Comparison of ENCODE assay signal across 8 cellular contexts in genomic region chr1:159854693-159855192, GRCh38.
DNase-seq lines count a peak whose midpoint lies in the region; ATAC-seq lines count a peak whose summit lies in the region.

No MANE protein-coding gene starts in this region.

- peak; percentile 80 to 89 for DNase-seq in NCI-H187 (lab: John Stamatoyannopoulos, UW)
- DNase-seq in NCI-H187 treated with DMSO at 0.1 percent for 48 hours (lab: John Stamatoyannopoulos, UW) = no peak
- DNase-seq in NCI-H748 treated with DMSO at 0.1 percent for 48 hours (lab: John Stamatoyannopoulos, UW) = peak; percentile 16
- peak; percentile 43 for DNase-seq in activated CD8-positive, alpha-beta memory T cell treated with anti-CD3 and anti-CD28 coated beads, Interleukin-2, amount 50 U/mL, for 1 hour (ENCODE audit: extremely low read depth)
- DNase-seq in effector memory CD8-positive, alpha-beta T cell = peak; percentile 63 to 68 (median 63)
- DNase-seq in memory B cell (ENCODE audit: low spot score in 2 of 2) = peak; percentile 23 to 53
- DNase-seq in stimulated activated CD4-positive, alpha-beta T cell treated with anti-CD3 and anti-CD28 coated beads, TNF-alpha, amount 100 ng/mL, for 4 hours (ENCODE audit: low read depth in 3 of 3) = peak; percentile 36 to 44 (median 38)

- H3K9me3 Mint-ChIP-seq in effector memory CD8-positive, alpha-beta T cell = no peaks in the 10 kb centered on the region
- H3K9me3 Mint-ChIP-seq in memory B cell = no peaks in the 10 kb centered on the region

- ATAC-seq in HG03097 (IDR thresholded peaks at IDR 0.05; ENCODE audit: low FRiP score, unreplicated experiment) (peak; percentile 62), memory B cell (ENCODE audit: low read depth) (peak; percentile 85)
- peak; percentile 93 for ATAC-seq in effector memory CD8-positive, alpha-beta T cell (replicated peaks)

- H3K4me1 Mint-ChIP-seq in effector memory CD8-positive, alpha-beta T cell (ENCODE audit: low read depth in 2 of 2) = peaks cover 25 to 37% of the 10 kb centered on the region in 2 donors
- peaks cover 7% of the 10 kb centered on the region for H3K4me1 Mint-ChIP-seq in memory B cell

- peaks cover 6% of the 10 kb centered on the region for H3K36me3 Mint-ChIP-seq in effector memory CD8-positive, alpha-beta T cell (ENCODE audit: insufficient read depth)
- H3K36me3 Mint-ChIP-seq in memory B cell = no peaks in the 10 kb centered on the region

- peak overlapping the region; percentile 91 to 97 for H3K27ac Mint-ChIP-seq in effector memory CD8-positive, alpha-beta T cell
- peak overlapping the region; percentile 7 for H3K27ac Mint-ChIP-seq in memory B cell

- peak overlapping the region; percentile 91 to 95 for H3K4me3 Mint-ChIP-seq in effector memory CD8-positive, alpha-beta T cell
- peak overlapping the region; percentile 87 for H3K4me3 Mint-ChIP-seq in memory B cell

- H3K27me3 Mint-ChIP-seq in effector memory CD8-positive, alpha-beta T cell = no peaks in the 10 kb centered on the region
- H3K27me3 Mint-ChIP-seq in memory B cell = peaks cover 10% of the 10 kb centered on the region
